19 cellular contexts compared by ENCODE assay signal in the genomic region with DNA sequence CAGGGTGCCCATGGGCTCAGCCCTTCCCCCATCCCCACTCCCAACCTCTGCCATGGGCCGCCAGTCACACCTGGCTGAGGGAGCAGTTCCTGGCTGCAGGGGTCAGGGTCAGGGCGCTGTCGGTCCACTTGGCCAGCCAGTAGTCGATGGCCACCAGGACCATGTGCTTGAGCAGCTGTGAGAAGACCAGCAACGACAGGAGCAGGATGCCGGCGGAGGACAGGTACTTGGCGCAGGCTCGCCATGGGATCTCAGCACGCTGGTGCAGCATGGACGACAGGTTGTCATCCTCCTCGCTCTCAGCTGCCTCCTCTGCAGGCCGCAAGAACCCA. TPM values are rescaled to one million over a fixed set of nuclear protein-coding genes. Genes with fewer than 3 reads are reported as not detected.
DNase-seq lines count a peak whose midpoint lies in the region; ATAC-seq, FAIRE-seq and TF ChIP-seq lines count a peak whose summit lies in the region.
"Had no signal": no experiment of that assay in that cellular context is flagged by ENCODE, and none has a peak within 500 bp of the region (broad histone marks: within the 10 kb centered on the region; RNA-seq: fewer than 3 reads in every experiment).

No MANE protein-coding gene starts in this region.

- no peak for DNase-seq in left ventricle myocardium inferior
- DNase-seq in Right ventricle myocardium inferior (ENCODE audit: missing footprints) = no peak
- DNase-seq in kidney = peak; percentile 59
- no peak for DNase-seq in glomerular visceral epithelial cell (ENCODE audit: extremely low spot score)
- no peak for DNase-seq in T-helper 2 cell treated with Interferon-gamma antibody and Interleukin-4, amounts not matched to agents 5 μg/mL and 100 μg/mL, for 36 hours (ENCODE audit: low spot score)
- DNase-seq: 8988T, COR-L47, DMS153, EL, H9, NCI-H1417, NCI-H2029, NCI-H510A, NCI-H82 had no signal

- H3K27ac Mint-ChIP-seq in T-helper 2 cell treated with Interferon-gamma antibody and Interleukin-4, amounts not matched to agents 5 μg/mL and 100 μg/mL, for 36 hours = no peak overlapping the region
- H3K27ac Mint-ChIP-seq: H9 had no signal

- no peaks in the 10 kb centered on the region for H3K36me3 Mint-ChIP-seq in T-helper 2 cell treated with Interferon-gamma antibody and Interleukin-4, amounts not matched to agents 5 μg/mL and 100 μg/mL, for 36 hours (ENCODE audit: low read depth)
- H3K36me3 Mint-ChIP-seq: CD14-positive monocyte had no signal

- H3K27me3 ChIP-seq in left ventricle myocardium inferior (ENCODE audit: low read depth) (no peaks in the 10 kb centered on the region), skeletal muscle tissue (ENCODE audit: control insufficient read depth in 3 of 3, insufficient read depth in 3 of 3, low read length in 3 of 3) (no peaks in the 10 kb centered on the region)

- H3K4me3 ChIP-seq in left ventricle myocardium inferior (no peak overlapping the region), kidney (ENCODE audit: low read length in 2 of 2) (no peak overlapping the region), skeletal muscle tissue (ENCODE audit: low read length in 3 of 3) (peak overlapping the region in 1 of 3 donors; percentile 6)

- H3K4me1 ChIP-seq in left ventricle myocardium inferior = peaks cover 34% of the 10 kb centered on the region
- H3K4me1 ChIP-seq in kidney (ENCODE audit: control insufficient read depth in 1 of 2, insufficient read depth in 1 of 2, low read depth in 1 of 2, low read length in 2 of 2) = peaks cover 0 to 13% of the 10 kb centered on the region in 2 donors
- H3K4me1 ChIP-seq in skeletal muscle tissue (ENCODE audit: control insufficient read depth in 3 of 3, insufficient read depth in 3 of 3, low read length in 3 of 3) = peaks cover 22 to 47% (median 40%) of the 10 kb centered on the region in 3 donors

- H3K27ac ChIP-seq in left ventricle myocardium inferior (replicated peaks) (peak overlapping the region; percentile 90), kidney (ENCODE audit: low read depth in 2 of 2, low read length in 2 of 2) (no peak overlapping the region), skeletal muscle tissue (ENCODE audit: low read depth, low read length) (peak overlapping the region; percentile 91)

- no peak for TF ChIP-seq CTCF in left ventricle myocardium inferior (IDR thresholded peaks at IDR 0.05; ENCODE audit: borderline replicate concordance)
- no peak for TF ChIP-seq CTCF in kidney (IDR thresholded peaks at IDR 0.05; ENCODE audit: borderline replicate concordance, extremely low read depth, insufficient read depth)

- FAIRE-seq in kidney (lab: Jason Lieb, UNC) = no peak
- FAIRE-seq: RCC 7860 had no signal

- intact Hi-C loops in left ventricle myocardium inferior (cut with micrococcal nuclease) (no loop called here), Right ventricle myocardium inferior (cut with DNase I) (no loop called here), kidney (cut with DNase I) (no loop called here)

- no peak for ATAC-seq in Right ventricle myocardium inferior
- ATAC-seq in GM18498 (IDR thresholded peaks at IDR 0.05; ENCODE audit: unreplicated experiment) = no peak
- no peak for ATAC-seq in GM19328 (IDR thresholded peaks at IDR 0.05; ENCODE audit: unreplicated experiment)

- H3K4me1 Mint-ChIP-seq in T-helper 2 cell treated with Interferon-gamma antibody and Interleukin-4, amounts not matched to agents 5 μg/mL and 100 μg/mL, for 36 hours (ENCODE audit: low read depth) = peaks cover 8% of the 10 kb centered on the region

- no peaks in the 10 kb centered on the region for H3K9me3 Mint-ChIP-seq in T-helper 2 cell treated with Interferon-gamma antibody and Interleukin-4, amounts not matched to agents 5 μg/mL and 100 μg/mL, for 36 hours

- no peak overlapping the region for H3K4me3 Mint-ChIP-seq in T-helper 2 cell treated with Interferon-gamma antibody and Interleukin-4, amounts not matched to agents 5 μg/mL and 100 μg/mL, for 36 hours
- H3K4me3 Mint-ChIP-seq: CD14-positive monocyte, H9 had no signal

- H3K36me3 ChIP-seq in left ventricle myocardium inferior (no peaks in the 10 kb centered on the region), kidney (ENCODE audit: control insufficient read depth in 1 of 2, insufficient read depth in 2 of 2, low read length in 2 of 2) (no peaks in the 10 kb centered on the region), skeletal muscle tissue (ENCODE audit: control insufficient read depth in 3 of 3, insufficient read depth in 3 of 3, low read length in 3 of 3) (no peaks in the 10 kb centered on the region)

- H3K9ac ChIP-seq in kidney (ENCODE audit: low read length in 2 of 2) (no peak overlapping the region), skeletal muscle tissue (ENCODE audit: low read depth in 1 of 3, low read length in 3 of 3) (peak overlapping the region in 2 of 3 donors; percentile 59 to 76)

- peaks cover 9% of the 10 kb centered on the region for H3K27me3 Mint-ChIP-seq in T-helper 2 cell treated with Interferon-gamma antibody and Interleukin-4, amounts not matched to agents 5 μg/mL and 100 μg/mL, for 36 hours (ENCODE audit: low read depth)

- H3K9me3 ChIP-seq in left ventricle myocardium inferior (replicated peaks) = no peaks in the 10 kb centered on the region
- no peaks in the 10 kb centered on the region for H3K9me3 ChIP-seq in kidney (ENCODE audit: control insufficient read depth in 1 of 2, low read length in 2 of 2)
- no peaks in the 10 kb centered on the region for H3K9me3 ChIP-seq in skeletal muscle tissue (ENCODE audit: control insufficient read depth in 3 of 3, low read length in 3 of 3)

RNA-seq across cellular contexts. Expression of a gene that starts 18.3 kb away (rescaled TPM):
- total RNA-seq in left ventricle myocardium inferior (17.5 TPM), Right ventricle myocardium inferior (23.5 TPM), kidney (4.8 TPM), skeletal muscle tissue (28.2 TPM)
- 3.6 TPM for polyA plus RNA-seq in kidney (ENCODE audit: insufficient read depth, low read depth, low replicate concordance)
- polyA plus RNA-seq: CD14-positive monocyte had no signal

RNA-seq across cellular contexts. Expression of a gene that starts 55.2 kb away (rescaled TPM):
- total RNA-seq in left ventricle myocardium inferior (0.80 TPM), Right ventricle myocardium inferior (0.73 TPM), kidney (4.5 TPM), skeletal muscle tissue (0.52 TPM)
- polyA plus RNA-seq in kidney (ENCODE audit: insufficient read depth, low read depth, low replicate concordance) = 0.71 TPM

Comparison
In these comparisons a context has a peak if more than half of its experiments do, and no peak if none do; other contexts are left out.
1. H3K27ac ChIP-seq: peak in left ventricle myocardium inferior (single experiment) and skeletal muscle tissue (single experiment); none in kidney (0 of 2).
2. H3K9ac ChIP-seq: peak in skeletal muscle tissue (2 of 3); none in kidney (0 of 2).